In the genomic region with DNA sequence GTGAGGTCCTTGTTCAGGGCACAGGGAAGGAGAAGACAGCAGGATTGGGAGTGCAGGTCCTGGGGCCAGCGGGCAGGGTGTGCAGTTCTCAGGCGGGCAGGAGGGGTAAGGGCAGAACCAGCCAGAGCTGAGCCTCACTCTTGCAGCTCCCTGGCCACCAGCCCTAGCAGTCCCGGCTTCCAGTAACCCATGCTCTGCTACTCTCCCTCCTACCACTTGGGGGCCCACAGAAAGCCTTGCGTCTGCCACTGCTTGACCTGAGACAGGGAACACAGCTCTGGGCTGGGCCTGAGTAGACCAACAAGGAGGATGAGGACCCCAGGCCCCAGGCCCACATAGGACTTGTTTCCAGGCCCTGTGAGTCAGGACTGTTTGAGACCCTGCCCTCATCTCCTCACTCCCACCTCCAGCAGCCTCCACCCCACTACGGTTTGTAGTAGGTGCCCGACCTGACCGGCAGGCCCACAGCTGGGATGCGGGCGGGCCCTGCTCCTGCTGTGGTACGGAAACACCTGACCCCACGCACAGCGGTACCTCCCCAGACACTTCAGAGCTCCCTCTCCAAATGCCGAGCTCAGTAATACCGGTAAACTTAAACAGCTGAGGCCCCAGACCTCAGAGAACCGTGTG, we compare ENCODE assay signal across 1 cellular context.
TF ChIP-seq lines count a peak whose summit lies in the region.

No MANE protein-coding gene starts in this region.

TF ChIP-seq in HepG2, 621 proteins besides CTCF, POLR2A, EP300 and RAD21 (continued from another document):
- TF ChIP-seq, protein P1, sequence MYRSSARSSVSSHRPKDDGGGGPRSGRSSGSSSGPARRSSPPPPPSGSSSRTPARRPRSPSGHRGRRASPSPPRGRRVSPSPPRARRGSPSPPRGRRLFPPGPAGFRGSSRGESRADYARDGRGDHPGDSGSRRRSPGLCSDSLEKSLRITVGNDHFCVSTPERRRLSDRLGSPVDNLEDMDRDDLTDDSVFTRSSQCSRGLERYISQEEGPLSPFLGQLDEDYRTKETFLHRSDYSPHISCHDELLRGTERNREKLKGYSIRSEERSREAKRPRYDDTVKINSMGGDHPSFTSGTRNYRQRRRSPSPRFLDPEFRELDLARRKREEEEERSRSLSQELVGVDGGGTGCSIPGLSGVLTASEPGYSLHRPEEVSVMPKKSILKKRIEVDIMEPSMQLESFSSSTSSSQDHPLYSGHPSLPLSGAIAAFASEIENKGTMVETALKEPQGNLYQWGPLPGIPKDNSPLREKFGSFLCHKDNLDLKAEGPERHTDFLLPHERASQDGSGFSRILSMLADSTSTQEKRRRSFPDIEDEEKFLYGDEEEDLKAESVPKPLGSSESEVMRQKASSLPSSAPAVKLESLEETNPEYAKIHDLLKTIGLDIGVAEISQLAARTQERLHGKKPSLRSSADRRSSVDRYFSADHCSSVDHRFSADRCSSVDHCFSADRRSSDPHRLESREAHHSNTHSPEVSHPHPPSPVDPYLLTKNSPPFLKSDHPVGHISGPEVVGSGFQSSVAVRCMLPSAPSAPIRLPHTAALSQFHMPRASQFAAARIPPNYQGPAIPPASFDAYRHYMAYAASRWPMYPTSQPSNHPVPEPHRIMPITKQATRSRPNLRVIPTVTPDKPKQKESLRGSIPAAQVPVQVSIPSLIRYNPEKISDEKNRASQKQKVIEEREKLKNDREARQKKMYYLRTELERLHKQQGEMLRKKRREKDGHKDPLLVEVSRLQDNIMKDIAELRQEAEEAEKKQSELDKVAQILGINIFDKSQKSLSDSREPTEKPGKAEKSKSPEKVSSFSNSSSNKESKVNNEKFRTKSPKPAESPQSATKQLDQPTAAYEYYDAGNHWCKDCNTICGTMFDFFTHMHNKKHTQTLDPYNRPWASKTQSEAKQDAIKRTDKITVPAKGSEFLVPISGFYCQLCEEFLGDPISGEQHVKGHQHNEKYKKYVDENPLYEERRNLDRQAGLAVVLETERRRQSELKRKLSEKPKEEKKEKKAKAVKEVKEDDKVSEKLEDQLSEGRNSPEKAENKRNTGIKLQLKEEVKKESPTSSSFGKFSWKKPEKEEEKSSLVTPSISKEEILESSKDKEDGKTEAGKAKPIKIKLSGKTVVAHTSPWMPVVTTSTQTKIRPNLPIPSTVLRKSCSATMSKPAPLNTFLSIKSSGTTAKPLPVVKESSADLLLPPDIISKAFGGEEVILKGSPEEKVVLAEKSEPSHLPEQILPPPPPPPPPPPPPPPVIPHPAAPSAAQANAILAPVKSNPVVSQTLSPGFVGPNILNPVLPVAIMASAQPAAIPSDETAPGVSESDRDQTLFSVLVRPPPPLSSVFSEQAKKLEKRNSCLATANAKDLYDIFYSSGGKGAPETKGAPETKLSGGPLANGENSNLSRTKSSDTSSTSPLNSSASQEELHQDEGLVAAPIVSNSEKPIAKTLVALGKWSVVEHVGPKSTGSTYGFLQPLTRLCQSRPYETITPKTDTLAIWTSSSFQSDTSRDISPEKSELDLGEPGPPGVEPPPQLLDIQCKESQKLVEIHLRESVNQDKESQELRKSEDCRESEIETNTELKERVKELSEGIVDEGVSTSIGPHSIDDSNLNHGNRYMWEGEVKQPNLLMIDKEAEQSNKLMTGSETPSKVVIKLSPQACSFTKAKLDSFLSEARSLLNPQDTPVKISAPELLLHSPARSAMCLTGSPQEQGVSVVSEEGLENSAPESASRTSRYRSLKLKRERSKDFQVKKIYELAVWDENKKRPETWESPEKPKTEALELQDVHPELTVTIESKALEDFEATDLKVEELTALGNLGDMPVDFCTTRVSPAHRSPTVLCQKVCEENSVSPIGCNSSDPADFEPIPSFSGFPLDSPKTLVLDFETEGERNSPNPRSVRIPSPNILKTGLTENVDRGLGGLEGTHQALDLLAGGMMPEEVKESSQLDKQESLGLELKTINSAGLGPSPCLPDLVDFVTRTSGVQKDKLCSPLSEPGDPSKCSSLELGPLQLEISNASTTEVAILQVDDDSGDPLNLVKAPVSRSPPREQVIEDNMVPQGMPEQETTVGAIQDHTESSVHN (CRISPR knock-in tag; IDR thresholded peaks at IDR 0.05) = 0 out of 2 replicates have a peak, but pooled peaks have one; percentile 37
- TF ChIP-seq XRCC5 (optimal IDR thresholded peaks at IDR 0.05; ENCODE audit: low read length) = peak; percentile 46
- no peak for TF ChIP-seq FIP1L1 (IDR thresholded peaks at IDR 0.05; ENCODE audit: borderline replicate concordance, insufficient read depth, low read depth, low read length)
- peak; percentile 52 for TF ChIP-seq STAG1 (CRISPR knock-in tag; IDR thresholded peaks at IDR 0.05)
- 0 out of 2 replicates have a peak, but pooled peaks have one; percentile 1 for TF ChIP-seq FOXO1 (CRISPR knock-in tag; IDR thresholded peaks at IDR 0.05)
